In the genomic region with DNA sequence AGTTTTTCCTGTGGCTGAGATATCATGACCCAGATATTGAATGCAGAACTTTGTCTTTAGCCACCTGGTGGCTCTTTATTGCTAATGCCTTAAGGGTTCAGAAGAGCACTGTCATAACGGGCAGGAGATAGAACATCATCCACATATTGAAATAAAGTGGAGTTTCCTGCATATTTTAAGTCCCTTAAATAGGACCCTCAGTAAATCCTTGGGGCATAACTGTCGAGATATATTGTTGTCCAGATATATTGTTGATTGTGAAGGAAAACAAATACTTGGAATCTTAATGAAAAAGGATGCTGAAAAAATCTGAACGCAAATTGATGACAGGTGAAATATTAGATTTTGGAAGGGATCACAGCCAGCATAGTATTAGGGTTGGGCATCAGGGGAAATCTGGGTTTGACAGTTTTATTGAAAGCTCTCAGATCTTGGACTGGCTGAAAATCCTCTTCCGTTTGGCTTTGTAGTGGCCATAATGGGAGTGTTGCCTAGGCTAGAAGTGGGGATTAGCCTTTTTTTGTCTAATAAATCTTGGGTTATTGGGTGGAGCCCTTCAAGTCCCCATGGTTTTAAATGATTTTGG, we compare ENCODE assay signal across 8 cellular contexts. TPM values are rescaled to one million over a fixed set of nuclear protein-coding genes. Genes with fewer than 3 reads are reported as not detected.
A peak's percentile ranks its signal among the peaks of the same experiment; 100 is the strongest.
DNase-seq lines count a peak whose midpoint lies in the region; ATAC-seq and TF ChIP-seq lines count a peak whose summit lies in the region.

No MANE protein-coding gene starts in this region.

- H3K4me3 ChIP-seq in BE2C (ENCODE audit: low read depth, low read length): no peak overlapping the region
- no peak overlapping the region for H3K4me3 ChIP-seq in cardiac muscle cell

- H3K4me1 ChIP-seq in BE2C (peaks cover 7% of the 10 kb centered on the region), cardiac muscle cell (ENCODE audit: low read depth) (no peaks in the 10 kb centered on the region)

- H3K36me3 ChIP-seq in BE2C: peaks cover 12% of the 10 kb centered on the region
- H3K36me3 ChIP-seq in cardiac muscle cell: no peaks in the 10 kb centered on the region

- H3K9me3 ChIP-seq in BE2C: no peaks in the 10 kb centered on the region
- H3K9me3 ChIP-seq in cardiac muscle cell (ENCODE audit: low read depth): no peaks in the 10 kb centered on the region

- in situ Hi-C loops in SK-MEL-5 (cut with HindIII; ENCODE audit: low pct_unique_long_range_greater_than_20kb, low sequenced_read_pairs): no loop called here

- H3K27me3 ChIP-seq in BE2C (no peaks in the 10 kb centered on the region), cardiac muscle cell (peaks cover 100% of the 10 kb centered on the region)

- peak; percentile 69 for TF ChIP-seq CTCF in BE2C (IDR thresholded peaks at IDR 0.05; ENCODE audit: low read depth, low read length)
- TF ChIP-seq CTCF in cardiac muscle cell (IDR thresholded peaks at IDR 0.05; ENCODE audit: low read depth, low read length): peak; percentile 55

- no peak overlapping the region for H3K27ac ChIP-seq in cardiac muscle cell

- DNase-seq in BE2C (no peak), SK-MEL-5 (ENCODE audit: low read depth, low spot score) (peak; percentile 61), cardiac muscle cell (ENCODE audit: low read depth in 1 of 2, low spot score in 1 of 2) (peak in 1 of 2 donors; percentile 52), sciatic nerve (ENCODE audit: low spot score) (no peak), DMS114 treated with DMSO at 0.1 percent for 48 hours (lab: John Stamatoyannopoulos, UW; ENCODE audit: unreplicated experiment) (no peak)
- no peak for DNase-seq in stimulated activated CD4-positive, alpha-beta T cell treated with anti-CD3 and anti-CD28 coated beads, Interleukin-2, amount 100 ng/mL, for 24 hours

- intact Hi-C loops in sciatic nerve (cut with DNase I): no loop called here

- ATAC-seq in GM18861 (IDR thresholded peaks at IDR 0.05; ENCODE audit: unreplicated experiment) (peak; percentile 93), HG03095 (IDR thresholded peaks at IDR 0.05; ENCODE audit: unreplicated experiment) (peak; percentile 57), sciatic nerve (no peak)

RNA-seq across cellular contexts. Expression of gene ZDBF2, which starts 13.9 kb away (rescaled TPM):
- polyA plus RNA-seq in BE2C (2012; ENCODE audit: insufficient read depth, insufficient read length, low read depth): 9.6 TPM
- total RNA-seq in SK-MEL-5 (2014; rRNA removed; shearing (Covaris generic)): 13.1 and 14.0 TPM in 2 replicates
- 3.5 and 4.8 TPM in 2 replicates for polyA plus RNA-seq in SK-MEL-5 (2015; cell fraction: cytosol; rRNA removed)
- polyA plus RNA-seq in SK-MEL-5 (2015; cell fraction: nucleus; rRNA removed): 25.9 and 29.9 TPM in 2 replicates
- 17.4 and 34.6 TPM in 2 replicates for total RNA-seq in cardiac muscle cell
- 4.3 and 10.3 TPM in 2 replicates for polyA plus RNA-seq in cardiac muscle cell
- total RNA-seq in sciatic nerve: 23.8 TPM
